In the genomic region with DNA sequence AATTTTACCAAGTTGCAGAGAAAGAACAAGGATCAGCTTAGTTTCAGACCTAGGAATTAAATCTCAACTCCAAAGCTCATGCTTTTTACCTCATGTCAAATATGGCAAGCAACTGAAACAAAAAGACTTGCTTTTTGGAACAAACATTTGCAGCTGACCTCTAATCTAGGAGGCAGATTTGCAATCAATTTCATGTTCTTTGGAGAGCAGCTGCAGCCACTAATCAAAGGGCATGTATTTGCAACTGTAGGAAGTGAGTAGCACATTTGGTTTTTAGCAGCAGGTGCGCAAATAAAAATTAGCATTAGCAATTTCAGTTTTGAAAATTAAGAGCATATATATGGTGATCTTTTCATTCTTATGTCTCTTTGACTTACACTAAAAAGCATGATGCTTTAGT, we compare ENCODE assay signal across 15 cellular contexts.
"Had no signal": no experiment of that assay in that cellular context is flagged by ENCODE, and none has a peak within 500 bp of the region (broad histone marks: within the 10 kb centered on the region; RNA-seq: fewer than 3 reads in every experiment).

No MANE protein-coding gene starts in this region.

- DNase-seq: activated B cell treated with CpG ODN at 0.5 μM for 24 hours; activated CD4-positive, alpha-beta memory T cell treated with anti-CD3 and anti-CD28 coated beads for 36 hours; activated CD4-positive, alpha-beta T cell treated with anti-CD3 and anti-CD28 coated beads for 4 hours; activated T-cell treated with anti-CD3 and anti-CD28 coated beads for 4 hours; effector memory CD4-positive, alpha-beta T cell; immature natural killer cell; kidney glomerular epithelial cell; left ventricle myocardium superior; occipital lobe; posterior cingulate gyrus; stimulated activated CD8-positive, alpha-beta memory T cell treated with anti-CD3 and anti-CD28 coated beads, Interleukin-4, amount 100 ng/mL, for 48 hours; stimulated activated naive CD4-positive, alpha-beta T cell had no signal

- H3K4me3 Mint-ChIP-seq: activated B cell treated with CpG ODN at 0.5 μM for 24 hours; activated CD4-positive, alpha-beta memory T cell treated with anti-CD3 and anti-CD28 coated beads for 36 hours; activated naive CD8-positive, alpha-beta T cell; dendritic cell treated with granulocyte-macrophage colony-stimulating factor and Interleukin-4, amounts not matched to agents 40 ng/mL and 50 ng/mL, for 4 days; memory B cell had no signal

- H3K36me3 Mint-ChIP-seq: activated CD4-positive, alpha-beta memory T cell treated with anti-CD3 and anti-CD28 coated beads for 36 hours; activated naive CD8-positive, alpha-beta T cell; immature natural killer cell; memory B cell had no signal

- H3K27me3 Mint-ChIP-seq: activated B cell treated with CpG ODN at 0.5 μM for 24 hours; activated CD4-positive, alpha-beta memory T cell treated with anti-CD3 and anti-CD28 coated beads for 36 hours; activated naive CD8-positive, alpha-beta T cell; dendritic cell treated with granulocyte-macrophage colony-stimulating factor and Interleukin-4, amounts not matched to agents 40 ng/mL and 50 ng/mL, for 4 days; memory B cell had no signal

- H3K9me3 Mint-ChIP-seq: activated B cell treated with CpG ODN at 0.5 μM for 24 hours had no signal

- H3K27ac Mint-ChIP-seq: activated B cell treated with CpG ODN at 0.5 μM for 24 hours; activated CD4-positive, alpha-beta memory T cell treated with anti-CD3 and anti-CD28 coated beads for 36 hours; activated naive CD8-positive, alpha-beta T cell; dendritic cell treated with granulocyte-macrophage colony-stimulating factor and Interleukin-4, amounts not matched to agents 40 ng/mL and 50 ng/mL, for 4 days; immature natural killer cell; memory B cell had no signal

- H3K4me1 Mint-ChIP-seq: activated B cell treated with CpG ODN at 0.5 μM for 24 hours, immature natural killer cell, memory B cell had no signal
